Comparison of ENCODE assay signal across 10 cellular contexts in the genomic region with DNA sequence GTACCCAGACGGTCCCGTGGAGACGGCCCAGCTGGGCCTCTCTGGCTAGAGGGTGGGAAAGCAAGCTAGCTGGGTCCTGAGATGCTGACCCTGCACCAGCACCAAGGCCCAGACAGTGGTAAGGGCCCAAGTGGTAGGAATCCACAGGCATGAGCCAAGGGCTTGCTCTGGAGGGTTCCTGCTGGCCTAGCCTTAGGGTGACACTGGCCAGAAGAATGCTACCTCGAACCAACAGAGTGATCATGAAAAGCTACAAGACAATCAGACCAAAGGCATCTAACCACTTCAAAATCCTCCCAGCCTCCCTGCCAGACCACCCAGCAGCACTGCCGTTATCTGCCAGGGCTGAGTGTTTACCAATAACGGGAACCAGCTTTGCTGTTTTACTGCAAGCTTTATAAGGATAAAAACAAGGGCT. TPM values are rescaled to one million over a fixed set of nuclear protein-coding genes. Genes with fewer than 3 reads are reported as not detected.
DNase-seq lines count a peak whose midpoint lies in the region; ATAC-seq and TF ChIP-seq lines count a peak whose summit lies in the region.
"Had no signal": no experiment of that assay in that cellular context is flagged by ENCODE, and none has a peak within 500 bp of the region (broad histone marks: within the 10 kb centered on the region; RNA-seq: fewer than 3 reads in every experiment).

No MANE protein-coding gene starts in this region.

- H2AFZ ChIP-seq in DND-41 (ENCODE audit: low read depth, low read length), result no peak overlapping the region

- no peaks in the 10 kb centered on the region for H3K4me1 ChIP-seq in DND-41 (ENCODE audit: insufficient read depth, low read length)
- H3K4me1 ChIP-seq in RWPE2 (ENCODE audit: insufficient read depth, poor library complexity, severe bottlenecking), result peaks cover 18% of the 10 kb centered on the region
- peaks cover 10 to 20% of the 10 kb centered on the region in 2 donors for H3K4me1 ChIP-seq in esophagus (ENCODE audit: control insufficient read depth in 2 of 2, insufficient read depth in 2 of 2, low read length in 1 of 2)
- H3K4me1 ChIP-seq in sigmoid colon, result peaks cover 0 to 74% (median 68%) of the 10 kb centered on the region in 4 donors

- DNase-seq in DND-41 (no peak), RWPE2 (ENCODE audit: low spot score) (no peak), sigmoid colon (peak; percentile 75), T1000 (lab: John Stamatoyannopoulos, UW) (no peak)
- DNase-seq: kidney glomerular epithelial cell, T-helper 17 cell had no signal

- no peak for TF ChIP-seq CTCF in DND-41 (IDR thresholded peaks at IDR 0.05; ENCODE audit: borderline replicate concordance, extremely low read depth, low read length, poor library complexity, severe bottlenecking)
- TF ChIP-seq CTCF in RWPE2 (IDR thresholded peaks at IDR 0.05; ENCODE audit: poor library complexity, severe bottlenecking), result no peak
- no peak for TF ChIP-seq CTCF in sigmoid colon (IDR thresholded peaks at IDR 0.05)

- TF ChIP-seq POLR2A in sigmoid colon (IDR thresholded peaks at IDR 0.05), result no peak

- H3K27me3 ChIP-seq in DND-41 (ENCODE audit: insufficient read depth, low read length, poor library complexity) (no peaks in the 10 kb centered on the region), RWPE2 (ENCODE audit: insufficient read depth, poor library complexity, severe bottlenecking) (no peaks in the 10 kb centered on the region), esophagus (ENCODE audit: control insufficient read depth in 1 of 2, insufficient read depth in 2 of 2, low read length in 2 of 2) (no peaks in the 10 kb centered on the region), sigmoid colon (no peaks in the 10 kb centered on the region)

- ATAC-seq in DND-41 (ENCODE audit: insufficient read depth, low read depth) (no peak), RWPE2 (ENCODE audit: low read depth) (no peak), GM19395 (IDR thresholded peaks at IDR 0.05; ENCODE audit: unreplicated experiment) (no peak), GM21786 (IDR thresholded peaks at IDR 0.05; ENCODE audit: unreplicated experiment) (no peak), HG03469 (IDR thresholded peaks at IDR 0.05; ENCODE audit: unreplicated experiment) (no peak)
- ATAC-seq: T-helper 17 cell had no signal

- H3K4me2 ChIP-seq in DND-41 (ENCODE audit: insufficient read depth, low read length), result no peak overlapping the region

- H4K20me1 ChIP-seq in DND-41 (ENCODE audit: insufficient read depth, low read length), result peaks cover 6% of the 10 kb centered on the region; the same call in 1 of the 2 replicates

- intact Hi-C loops in sigmoid colon (cut with DNase I), result no loop called here

- WGBS in esophagus, 2 donors, result 53 to 66% methylated on average over 6 of the region's 6 CpGs
- 71 to 82% methylated on average over 6 of the region's 6 CpGs for WGBS in sigmoid colon, 2 donors

- H3K27ac ChIP-seq in DND-41 (ENCODE audit: low read length), result 0 out of 2 replicates have a peak overlapping the region, but pooled peaks have one; percentile 23
- peak overlapping the region; percentile 71 for H3K27ac ChIP-seq in RWPE2 (ENCODE audit: poor library complexity, severe bottlenecking)
- H3K27ac ChIP-seq in esophagus (ENCODE audit: low read depth in 2 of 2, low read length in 1 of 2), result peak overlapping the region; percentile 50 to 71
- peak overlapping the region; percentile 88 to 92 (median 91) for H3K27ac ChIP-seq in sigmoid colon

- H3K9me3 ChIP-seq in DND-41 (ENCODE audit: insufficient read depth, low read length, severe bottlenecking), result no peaks in the 10 kb centered on the region
- H3K9me3 ChIP-seq in RWPE2 (ENCODE audit: severe bottlenecking), result no peaks in the 10 kb centered on the region
- H3K9me3 ChIP-seq in esophagus (ENCODE audit: control insufficient read depth in 2 of 2, insufficient read depth in 1 of 2, low read depth in 1 of 2, low read length in 1 of 2), result peaks cover 0 to 3% of the 10 kb centered on the region in 2 donors
- H3K9me3 ChIP-seq in sigmoid colon, result no peaks in the 10 kb centered on the region

- H3K79me2 ChIP-seq in DND-41 (ENCODE audit: insufficient read depth, low read length), result no peaks in the 10 kb centered on the region

- peaks cover 80% of the 10 kb centered on the region for H3K36me3 ChIP-seq in DND-41 (ENCODE audit: insufficient read depth, low read length)
- H3K36me3 ChIP-seq in RWPE2 (ENCODE audit: low read depth), result peaks cover 5% of the 10 kb centered on the region; the same call in 1 of the 2 replicates
- peaks cover 4 to 37% of the 10 kb centered on the region in 2 donors for H3K36me3 ChIP-seq in esophagus (ENCODE audit: control insufficient read depth in 2 of 2, insufficient read depth in 2 of 2, low read length in 1 of 2)
- H3K36me3 ChIP-seq in sigmoid colon, result peaks cover 0 to 43% (median 2%) of the 10 kb centered on the region in 4 donors

- no peak overlapping the region for H3K9ac ChIP-seq in DND-41 (ENCODE audit: low read depth, low read length)

- H3K4me3 ChIP-seq in DND-41 (ENCODE audit: low read depth in 1 of 2, low read length in 2 of 2) (no peak overlapping the region), RWPE2 (ENCODE audit: severe bottlenecking) (no peak overlapping the region), esophagus (ENCODE audit: low read depth in 1 of 2, low read length in 2 of 2) (no peak overlapping the region), sigmoid colon (no peak overlapping the region)

- TF ChIP-seq EP300 in sigmoid colon (IDR thresholded peaks at IDR 0.05), result no peak

RNA-seq across cellular contexts. Expression of a gene that starts 13.2 kb away (rescaled TPM):
- polyA plus RNA-seq in esophagus, result 1 to 10 TPM; 1.4 to 1.6 TPM
- total RNA-seq in sigmoid colon, result 10 to 100 TPM; 10.4 to 44.9 (median 24.8) TPM
- 1 to 10 TPM; 1.6 to 5.4 (median 5.1) TPM for polyA plus RNA-seq in sigmoid colon

RNA-seq across cellular contexts. Expression of a gene that starts 26.3 kb away (rescaled TPM):
- polyA plus RNA-seq in esophagus, result 10 to 100 TPM; 38.4 to 55.6 TPM
- total RNA-seq in sigmoid colon, result 10 to 100 TPM; 26.3 to 43.0 (median 32.9) TPM
- polyA plus RNA-seq in sigmoid colon, result 10 to 100 TPM; 61.3 to 66.8 (median 63.3) TPM

RNA-seq across cellular contexts. Expression of a gene that starts 38.2 kb away (rescaled TPM):
- polyA plus RNA-seq in esophagus, result 10 to 100 TPM; 18.8 to 21.0 TPM
- 10 to 100 TPM; 27.6 to 60.1 (median 38.8) TPM for total RNA-seq in sigmoid colon
- 10 to 100 TPM in 2 of 3 donors, 1 to 10 TPM in 1; 7.2 to 26.6 (median 12.0) TPM for polyA plus RNA-seq in sigmoid colon

RNA-seq across cellular contexts. Expression of a gene that starts 43.0 kb away (rescaled TPM):
- polyA plus RNA-seq in esophagus (1 to 10 TPM in 1 of 2 donors, under 1 TPM in 1; 0.89 to 2.0 TPM), sigmoid colon (under 1 TPM in 2 of 3 donors, not detected in 1; under 0.01 to 0.69 TPM)
- under 1 TPM; 0.16 to 0.71 (median 0.48) TPM for total RNA-seq in sigmoid colon

Comparison
In these comparisons a context has a peak if more than half of its experiments do, and no peak if none do; other contexts are left out.
1. H3K27ac ChIP-seq: peak in every context shown above with its lines; median percentile 91 in sigmoid colon; 71 in RWPE2; 60 in esophagus; 23 in DND-41.